Comparison of ENCODE assay signal across 22 cellular contexts in the genomic region with DNA sequence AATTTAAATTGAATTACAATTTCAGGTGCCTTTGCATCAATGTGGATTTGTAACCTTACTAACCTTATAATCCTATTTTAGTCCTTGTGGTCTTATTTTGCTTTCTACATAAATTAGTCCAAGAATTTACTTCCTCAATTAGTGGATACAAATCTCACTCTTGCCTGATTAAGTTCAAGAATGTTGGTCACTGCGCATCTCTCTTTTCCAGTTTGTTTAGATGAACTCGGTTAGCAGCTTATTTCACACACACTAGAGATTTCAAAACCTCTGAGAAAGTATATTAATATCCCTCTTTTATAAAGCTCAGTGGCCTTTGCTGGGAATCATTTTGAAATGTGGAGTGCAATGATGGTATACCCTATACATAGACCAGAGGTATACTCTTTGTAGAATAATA.
DNase-seq lines count a peak whose midpoint lies in the region; ATAC-seq, FAIRE-seq and TF ChIP-seq lines count a peak whose summit lies in the region.
"Had no signal": no experiment of that assay in that cellular context is flagged by ENCODE, and none has a peak within 500 bp of the region (broad histone marks: within the 10 kb centered on the region; RNA-seq: fewer than 3 reads in every experiment).

No MANE protein-coding gene starts in this region.

- WGBS in A549 (ENCODE audit: missing lambda C conversion rate) = 81% methylated on average over 2 of the region's 2 CpGs
- 51 to 71% methylated on average over 2 of the region's 2 CpGs for WGBS in esophagus squamous epithelium, 2 donors

- H3K36me3 ChIP-seq in esophagus squamous epithelium = no peaks in the 10 kb centered on the region
- H3K36me3 ChIP-seq: HAP-1 had no signal

- no peak for FAIRE-seq in A549 (lab: Jason Lieb, UNC)
- FAIRE-seq: GM12878 had no signal

- intact Hi-C loops in esophagus squamous epithelium (cut with DNase I) = no loop called here

- ATAC-seq in A549 (no peak), HG02759 (IDR thresholded peaks at IDR 0.05; ENCODE audit: unreplicated experiment) (no peak), GM21360 (IDR thresholded peaks at IDR 0.05; ENCODE audit: unreplicated experiment) (no peak)
- ATAC-seq: GM12878 had no signal

- TF ChIP-seq POLR2A in A549 (IDR thresholded peaks at IDR 0.05; ENCODE audit: low read length) (no peak), esophagus squamous epithelium (IDR thresholded peaks at IDR 0.05) (no peak)

- TF ChIP-seq CTCF in A549 (IDR thresholded peaks at IDR 0.05) (no peak), esophagus squamous epithelium (IDR thresholded peaks at IDR 0.05) (no peak), retinal pigment epithelial cell (conservative IDR thresholded peaks at IDR 0.05; ENCODE audit: low read depth, low read length) (no peak)

- POLR2A ChIA-PET in A549 (lab: Yijun Ruan, JAX) = no interaction called here

- H3K4me1 ChIP-seq in A549 = peaks cover 33% of the 10 kb centered on the region
- H3K4me1 ChIP-seq in esophagus squamous epithelium = peaks cover 0 to 14% (median 0%) of the 10 kb centered on the region in 3 donors
- H3K4me1 ChIP-seq: HAP-1 had no signal

- H3K27me3 ChIP-seq in esophagus squamous epithelium = no peaks in the 10 kb centered on the region

- DNase-seq in A549 (ENCODE audit: low read depth in 1 of 2, low spot score in 1 of 2) (no peak), M059J (ENCODE audit: low read depth) (peak; percentile 18), esophagus squamous epithelium (lab: John Stamatoyannopoulos, UW) (no peak), retinal pigment epithelial cell (ENCODE audit: low read depth) (peak; percentile 32), epidermal melanocyte (ENCODE audit: insufficient read length, low spot score) (no peak)
- no peak for DNase-seq in effector CD4-positive, alpha-beta T cell
- DNase-seq: 8988T, DND-41, GDM1, MM.1S, NCI-H1105, NCI-H1694, NCI-H2107, NCI-H226, NCI-H524 treated with DMSO at 0.1 percent for 48 hours, Right ventricle myocardium superior had no signal

- TF ChIP-seq RAD21 in A549 (conservative IDR thresholded peaks at IDR 0.05 in 1 of 2, IDR thresholded peaks at IDR 0.05 in 1 of 2) = no peak

- CTCF ChIA-PET in A549 (lab: Yijun Ruan, JAX) = interaction anchor here (0.8 to 1.0 kb wide), 3 partner anchors 10 to 225 kb away, joined by 3 read pairs; no protein-coding TSS in a partner anchor

- no peak for TF ChIP-seq EP300 in A549 (IDR thresholded peaks at IDR 0.05)

- H3K9me3 ChIP-seq in A549 (no peaks in the 10 kb centered on the region), esophagus squamous epithelium (no peaks in the 10 kb centered on the region)
- H3K9me3 ChIP-seq: HAP-1 had no signal

- no peak overlapping the region for H3K4me2 ChIP-seq in A549
- H3K4me2 ChIP-seq: KMS-11 had no signal

- H3K4me3 ChIP-seq in A549 (no peak overlapping the region), esophagus squamous epithelium (no peak overlapping the region), retinal pigment epithelial cell (ENCODE audit: low read length) (no peak overlapping the region)
- H3K4me3 ChIP-seq: GM12878, HAP-1 had no signal

- H3K27ac ChIP-seq in A549 (peak overlapping the region; percentile 77 to 89; a peak in 5 of 6 replicates), esophagus squamous epithelium (peak overlapping the region in 3 of 4 donors; percentile 19 to 87 (median 35))
- H3K27ac ChIP-seq: C4-2B, KMS-11 had no signal

TF ChIP-seq in A549, 52 proteins besides CTCF, POLR2A, EP300 and RAD21:
- TF ChIP-seq PHF8 (IDR thresholded peaks at IDR 0.05; ENCODE audit: borderline replicate concordance, low read depth) (no peak), CBX8 (IDR thresholded peaks at IDR 0.05) (no peak), ZC3H11A (IDR thresholded peaks at IDR 0.05) (no peak), HDAC2 (IDR thresholded peaks at IDR 0.05) (no peak)
- TF ChIP-seq, protein P1, sequence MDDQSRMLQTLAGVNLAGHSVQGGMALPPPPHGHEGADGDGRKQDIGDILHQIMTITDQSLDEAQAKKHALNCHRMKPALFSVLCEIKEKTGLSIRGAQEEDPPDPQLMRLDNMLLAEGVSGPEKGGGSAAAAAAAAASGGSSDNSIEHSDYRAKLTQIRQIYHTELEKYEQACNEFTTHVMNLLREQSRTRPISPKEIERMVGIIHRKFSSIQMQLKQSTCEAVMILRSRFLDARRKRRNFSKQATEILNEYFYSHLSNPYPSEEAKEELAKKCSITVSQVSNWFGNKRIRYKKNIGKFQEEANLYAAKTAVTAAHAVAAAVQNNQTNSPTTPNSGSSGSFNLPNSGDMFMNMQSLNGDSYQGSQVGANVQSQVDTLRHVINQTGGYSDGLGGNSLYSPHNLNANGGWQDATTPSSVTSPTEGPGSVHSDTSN (IDR thresholded peaks at IDR 0.05) = no peak

Comparison
In these comparisons a context has a peak if more than half of its experiments do, and no peak if none do; other contexts are left out.
1. DNase-seq: peak in M059J (single experiment) and retinal pigment epithelial cell (single experiment); none in A549 (0 of 2), esophagus squamous epithelium (single experiment), effector CD4-positive, alpha-beta T cell (single experiment) and epidermal melanocyte (single experiment).